Comparison of ENCODE assay signal across 8 cellular contexts in genomic region chr2:72917875-72918660, GRCh38. TPM values are rescaled to one million over a fixed set of nuclear protein-coding genes. Genes with fewer than 3 reads are reported as not detected.
DNase-seq lines count a peak whose midpoint lies in the region; ATAC-seq and TF ChIP-seq lines count a peak whose summit lies in the region.

No MANE protein-coding gene starts in this region.

- no peak for TF ChIP-seq POLR2A in right lobe of liver (IDR thresholded peaks at IDR 0.05)

- peak overlapping the region; percentile 53 for H3K4me3 Mint-ChIP-seq in Calu3 (ENCODE audit: low read depth, unreplicated experiment)

- TF ChIP-seq CTCF in Calu3 (IDR thresholded peaks at IDR 0.05; ENCODE audit: unreplicated experiment) (no peak), right lobe of liver (IDR thresholded peaks at IDR 0.05) (no peak), GM10266 (IDR thresholded peaks at IDR 0.05; ENCODE audit: control insufficient read depth, insufficient read depth, low read depth, missing control alignments) (no peak)

- peaks cover 0 to 34% (median 13%) of the 10 kb centered on the region in 4 donors for H3K4me1 ChIP-seq in right lobe of liver

- H3K36me3 Mint-ChIP-seq in Calu3 (ENCODE audit: insufficient read depth, unreplicated experiment), result peaks cover 14% of the 10 kb centered on the region

- ATAC-seq in GM21723 (IDR thresholded peaks at IDR 0.05; ENCODE audit: unreplicated experiment) (peak; percentile 10), right lobe of liver (no peak)

- no peaks in the 10 kb centered on the region for H3K9me3 Mint-ChIP-seq in Calu3 (ENCODE audit: low read depth, unreplicated experiment)

- peak overlapping the region in 2 of 3 donors; percentile 40 to 46 for H3K4me3 ChIP-seq in right lobe of liver

- intact Hi-C loops in Calu3 (cut with micrococcal nuclease; ENCODE audit: unreplicated experiment), result no loop called here
- intact Hi-C loops in right lobe of liver (cut with DNase I), result no loop called here

- no TSS peak for BruUV-seq in Calu3 (replicated peaks; lab: Mats Ljungman, UMichigan)

- 0% methylated on average over 3 of the region's 95 CpGs for WGBS in right lobe of liver (ENCODE audit: insufficient coverage, low coverage, low lambda C conversion rate, missing lambda C conversion rate)

- H3K36me3 ChIP-seq in right lobe of liver, result no peaks in the 10 kb centered on the region

- no peak overlapping the region for H3K27ac ChIP-seq in right lobe of liver

- no peak overlapping the region for H3K27ac Mint-ChIP-seq in Calu3 (ENCODE audit: unreplicated experiment)

- CTCF ChIA-PET in Calu3 (lab: Charles Lee), result interaction anchor here (1.5 to 1.9 kb wide), 2 partner anchors 15 to 25 kb away, joined by 3 to 10 read pairs; no protein-coding TSS in a partner anchor

- H3K27me3 ChIP-seq in right lobe of liver, result peaks cover 20 to 59% of the 10 kb centered on the region in 2 donors

- no peaks in the 10 kb centered on the region for H3K9me3 ChIP-seq in right lobe of liver

- peaks cover 6% of the 10 kb centered on the region for H3K4me1 Mint-ChIP-seq in Calu3 (ENCODE audit: low read depth, unreplicated experiment)

- H3K27me3 Mint-ChIP-seq in Calu3 (ENCODE audit: unreplicated experiment), result peaks cover 82% of the 10 kb centered on the region

- DNase-seq in Calu3 (peak; percentile 33), right lobe of liver (no peak), T-helper 9 cell (no peak), GM10266 (ENCODE audit: extremely low spot score) (no peak), NCI-H1048 (lab: John Stamatoyannopoulos, UW) (no peak), iPS-NIHi7 (ENCODE audit: extremely low spot score) (no peak)
- DNase-seq in activated CD8-positive, alpha-beta memory T cell treated with anti-CD3 and anti-CD28 coated beads, Interleukin-2, amount 50 U/mL, for 48 hours, result peak; percentile 63

RNA-seq across cellular contexts. Expression of gene EMX1, which starts 0.7 kb away (rescaled TPM):
- not detected in 2 replicates for total RNA-seq in Calu3 (2022)
- total RNA-seq in right lobe of liver, result under 1 TPM in 3 of 6 experiments, not detected in 3; 0.25 to 0.49 (median 0.29) TPM

RNA-seq across cellular contexts. Expression of gene SPR, which starts 30.9 kb away (rescaled TPM):
- total RNA-seq in Calu3 (2022), result 71.1 and 84.4 TPM in 2 replicates
- total RNA-seq in right lobe of liver, result 10 to 100 TPM; 48.6 to 90.2 (median 68.5) TPM

Comparison
In these comparisons a context has a peak if more than half of its experiments do, and no peak if none do; other contexts are left out.
1. DNase-seq: peak in Calu3 (single experiment) and activated CD8-positive, alpha-beta memory T cell treated with anti-CD3 and anti-CD28 coated beads, Interleukin-2, amount 50 U/mL, for 48 hours (single experiment); none in right lobe of liver (0 of 3), T-helper 9 cell (single experiment), GM10266 (single experiment), NCI-H1048 (single experiment) and iPS-NIHi7 (single experiment).